Comparison of ENCODE assay signal across 1 cellular context in the genomic region with DNA sequence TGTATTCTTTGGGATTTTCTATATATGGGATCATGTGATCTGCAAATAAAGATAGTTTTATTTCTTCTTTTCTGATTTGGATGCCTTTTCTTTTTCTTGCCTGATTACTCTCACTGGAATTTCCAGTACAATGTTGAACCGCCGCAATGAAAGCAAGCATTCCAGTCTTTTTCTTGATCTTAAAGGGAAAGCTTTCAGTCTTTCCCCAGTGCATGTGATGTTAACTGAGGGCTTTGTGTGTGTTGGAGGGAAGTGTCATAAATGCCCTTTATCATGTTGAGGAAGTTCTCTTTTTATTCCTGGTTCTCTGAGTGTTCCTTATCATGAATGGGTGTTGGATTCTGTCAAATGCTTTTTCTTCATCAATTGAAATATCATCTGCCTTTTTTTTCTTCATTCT.
TF ChIP-seq lines count a peak whose summit lies in the region.

No MANE protein-coding gene starts in this region.

TF ChIP-seq in WTC11, 78 proteins besides CTCF, POLR2A, EP300 and RAD21 (continued from another document):
- TF ChIP-seq, protein P1, sequence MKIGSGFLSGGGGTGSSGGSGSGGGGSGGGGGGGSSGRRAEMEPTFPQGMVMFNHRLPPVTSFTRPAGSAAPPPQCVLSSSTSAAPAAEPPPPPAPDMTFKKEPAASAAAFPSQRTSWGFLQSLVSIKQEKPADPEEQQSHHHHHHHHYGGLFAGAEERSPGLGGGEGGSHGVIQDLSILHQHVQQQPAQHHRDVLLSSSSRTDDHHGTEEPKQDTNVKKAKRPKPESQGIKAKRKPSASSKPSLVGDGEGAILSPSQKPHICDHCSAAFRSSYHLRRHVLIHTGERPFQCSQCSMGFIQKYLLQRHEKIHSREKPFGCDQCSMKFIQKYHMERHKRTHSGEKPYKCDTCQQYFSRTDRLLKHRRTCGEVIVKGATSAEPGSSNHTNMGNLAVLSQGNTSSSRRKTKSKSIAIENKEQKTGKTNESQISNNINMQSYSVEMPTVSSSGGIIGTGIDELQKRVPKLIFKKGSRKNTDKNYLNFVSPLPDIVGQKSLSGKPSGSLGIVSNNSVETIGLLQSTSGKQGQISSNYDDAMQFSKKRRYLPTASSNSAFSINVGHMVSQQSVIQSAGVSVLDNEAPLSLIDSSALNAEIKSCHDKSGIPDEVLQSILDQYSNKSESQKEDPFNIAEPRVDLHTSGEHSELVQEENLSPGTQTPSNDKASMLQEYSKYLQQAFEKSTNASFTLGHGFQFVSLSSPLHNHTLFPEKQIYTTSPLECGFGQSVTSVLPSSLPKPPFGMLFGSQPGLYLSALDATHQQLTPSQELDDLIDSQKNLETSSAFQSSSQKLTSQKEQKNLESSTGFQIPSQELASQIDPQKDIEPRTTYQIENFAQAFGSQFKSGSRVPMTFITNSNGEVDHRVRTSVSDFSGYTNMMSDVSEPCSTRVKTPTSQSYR (CRISPR knock-in tag; IDR thresholded peaks at IDR 0.05), result no peak
- no peak for TF ChIP-seq ZNF138 (CRISPR knock-in tag; conservative IDR thresholded peaks at IDR 0.05)
